1 cellular context compared by ENCODE assay signal in the genomic region with DNA sequence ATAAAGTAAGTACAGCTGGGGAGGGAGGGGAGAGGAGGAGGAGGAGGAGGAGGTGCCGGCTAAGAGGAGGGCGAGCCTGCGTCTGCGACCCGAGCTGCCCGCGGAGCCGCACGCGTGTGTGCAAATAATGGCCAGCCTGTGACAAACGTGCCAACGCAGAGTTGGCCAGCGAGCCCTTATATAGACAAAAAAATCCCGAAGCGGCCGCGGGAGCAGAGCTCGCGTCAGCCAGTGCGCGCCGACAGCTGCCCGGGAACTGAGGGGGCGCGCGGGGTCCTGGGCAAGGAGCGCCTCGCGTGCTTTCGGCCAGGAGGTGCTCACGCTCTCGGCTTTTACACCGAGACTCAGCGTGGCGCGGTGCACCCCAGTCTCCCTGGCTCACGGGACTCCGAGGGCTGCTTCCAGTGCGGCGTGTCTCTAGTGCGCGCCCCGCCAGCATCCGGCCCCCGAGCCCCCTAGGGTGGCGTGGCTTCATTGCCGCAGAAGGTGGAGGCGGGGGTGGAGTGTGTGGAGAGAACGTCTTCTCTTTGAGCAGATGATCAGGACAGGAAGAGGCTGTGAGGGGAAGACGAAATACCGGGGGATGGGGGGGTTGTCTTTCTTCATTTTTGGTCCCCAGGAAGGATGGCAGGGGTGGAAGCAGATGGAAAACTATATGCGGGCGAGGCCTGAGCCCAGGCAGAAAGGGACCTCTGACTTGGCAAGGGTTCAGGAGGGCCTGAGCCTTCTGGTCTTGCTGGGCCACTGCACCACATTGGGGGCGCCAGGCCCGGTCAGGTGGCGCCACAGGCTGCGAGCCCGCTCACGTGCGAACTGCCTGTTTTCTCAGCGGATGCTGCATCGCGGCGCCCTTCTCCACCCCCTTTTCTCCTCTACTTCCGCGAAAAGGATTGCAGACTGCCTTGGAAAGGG.
A peak's percentile ranks its signal among the peaks of the same experiment; 100 is the strongest.
TF ChIP-seq lines count a peak whose summit lies in the region.

No MANE protein-coding gene starts in this region.

TF ChIP-seq in HepG2, 621 proteins besides CTCF, POLR2A, EP300 and RAD21 (continued from another document):
- 0 out of 2 replicates have a peak, but pooled peaks have one; percentile 37 for TF ChIP-seq MXD1 (CRISPR knock-in tag; IDR thresholded peaks at IDR 0.05)
- TF ChIP-seq ZNF282 (IDR thresholded peaks at IDR 0.05; ENCODE audit: partially characterized antibody) = no peak
- TF ChIP-seq ZNF891 (CRISPR knock-in tag; IDR thresholded peaks at IDR 0.05) = 0 out of 2 replicates have a peak, but pooled peaks have one; percentile 31
- TF ChIP-seq ISL2 (CRISPR knock-in tag; IDR thresholded peaks at IDR 0.05) = no peak
- TF ChIP-seq SOX13 (IDR thresholded peaks at IDR 0.05) = no peak
- TF ChIP-seq SOX13 (CRISPR knock-in tag; conservative IDR thresholded peaks at IDR 0.05 in 1 of 2, IDR thresholded peaks at IDR 0.05 in 1 of 2) = peak in 1 of 2 experiments; percentile 24; a peak in 1 of 4 replicates
- no peak for TF ChIP-seq ZNF468 (CRISPR knock-in tag; IDR thresholded peaks at IDR 0.05)
- TF ChIP-seq, protein P1, sequence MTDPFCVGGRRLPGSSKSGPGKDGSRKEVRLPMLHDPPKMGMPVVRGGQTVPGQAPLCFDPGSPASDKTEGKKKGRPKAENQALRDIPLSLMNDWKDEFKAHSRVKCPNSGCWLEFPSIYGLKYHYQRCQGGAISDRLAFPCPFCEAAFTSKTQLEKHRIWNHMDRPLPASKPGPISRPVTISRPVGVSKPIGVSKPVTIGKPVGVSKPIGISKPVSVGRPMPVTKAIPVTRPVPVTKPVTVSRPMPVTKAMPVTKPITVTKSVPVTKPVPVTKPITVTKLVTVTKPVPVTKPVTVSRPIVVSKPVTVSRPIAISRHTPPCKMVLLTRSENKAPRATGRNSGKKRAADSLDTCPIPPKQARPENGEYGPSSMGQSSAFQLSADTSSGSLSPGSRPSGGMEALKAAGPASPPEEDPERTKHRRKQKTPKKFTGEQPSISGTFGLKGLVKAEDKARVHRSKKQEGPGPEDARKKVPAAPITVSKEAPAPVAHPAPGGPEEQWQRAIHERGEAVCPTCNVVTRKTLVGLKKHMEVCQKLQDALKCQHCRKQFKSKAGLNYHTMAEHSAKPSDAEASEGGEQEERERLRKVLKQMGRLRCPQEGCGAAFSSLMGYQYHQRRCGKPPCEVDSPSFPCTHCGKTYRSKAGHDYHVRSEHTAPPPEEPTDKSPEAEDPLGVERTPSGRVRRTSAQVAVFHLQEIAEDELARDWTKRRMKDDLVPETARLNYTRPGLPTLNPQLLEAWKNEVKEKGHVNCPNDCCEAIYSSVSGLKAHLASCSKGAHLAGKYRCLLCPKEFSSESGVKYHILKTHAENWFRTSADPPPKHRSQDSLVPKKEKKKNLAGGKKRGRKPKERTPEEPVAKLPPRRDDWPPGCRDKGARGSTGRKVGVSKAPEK (CRISPR knock-in tag; IDR thresholded peaks at IDR 0.05; ENCODE audit: borderline replicate concordance) = no peak
- no peak for TF ChIP-seq NFAT5 (CRISPR knock-in tag; IDR thresholded peaks at IDR 0.05)
- TF ChIP-seq E2F2 (CRISPR knock-in tag; IDR thresholded peaks at IDR 0.05; ENCODE audit: borderline replicate concordance) = no peak
- TF ChIP-seq USF2 (IDR thresholded peaks at IDR 0.05; ENCODE audit: low read depth, low read length) = no peak
- no peak; the same call in 1 of the 2 replicates for TF ChIP-seq USF2 (CRISPR knock-in tag; IDR thresholded peaks at IDR 0.05; ENCODE audit: borderline replicate concordance)
- no peak for TF ChIP-seq KAT2B (IDR thresholded peaks at IDR 0.05; ENCODE audit: borderline replicate concordance, low read depth, low read length)
- TF ChIP-seq ZNF530 (CRISPR knock-in tag; IDR thresholded peaks at IDR 0.05; ENCODE audit: low read depth) = no peak
- no peak for TF ChIP-seq ZNF883 (CRISPR knock-in tag; IDR thresholded peaks at IDR 0.05; ENCODE audit: not compliant biosample characterization)
- no peak for TF ChIP-seq CAMTA2 (CRISPR knock-in tag; IDR thresholded peaks at IDR 0.05; ENCODE audit: borderline replicate concordance)
- no peak for TF ChIP-seq ELF4 (CRISPR knock-in tag; IDR thresholded peaks at IDR 0.05; ENCODE audit: borderline replicate concordance)
- no peak for TF ChIP-seq ZNF780A (CRISPR knock-in tag; IDR thresholded peaks at IDR 0.05)
- TF ChIP-seq NR2C2 (CRISPR knock-in tag; IDR thresholded peaks at IDR 0.05; ENCODE audit: borderline replicate concordance) = no peak
- no peak for TF ChIP-seq HNF4G (IDR thresholded peaks at IDR 0.05; ENCODE audit: borderline replicate concordance, low read depth, low read length)
- no peak for TF ChIP-seq HNF4G (CRISPR knock-in tag; IDR thresholded peaks at IDR 0.05; ENCODE audit: borderline replicate concordance, low read depth)
- TF ChIP-seq CEBPG (CRISPR knock-in tag; IDR thresholded peaks at IDR 0.05) = no peak
- TF ChIP-seq, protein P2, sequence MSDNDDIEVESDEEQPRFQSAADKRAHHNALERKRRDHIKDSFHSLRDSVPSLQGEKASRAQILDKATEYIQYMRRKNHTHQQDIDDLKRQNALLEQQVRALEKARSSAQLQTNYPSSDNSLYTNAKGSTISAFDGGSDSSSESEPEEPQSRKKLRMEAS (IDR thresholded peaks at IDR 0.05) = 0 out of 2 replicates have a peak, but pooled peaks have one; percentile 35
- TF ChIP-seq, protein P3, sequence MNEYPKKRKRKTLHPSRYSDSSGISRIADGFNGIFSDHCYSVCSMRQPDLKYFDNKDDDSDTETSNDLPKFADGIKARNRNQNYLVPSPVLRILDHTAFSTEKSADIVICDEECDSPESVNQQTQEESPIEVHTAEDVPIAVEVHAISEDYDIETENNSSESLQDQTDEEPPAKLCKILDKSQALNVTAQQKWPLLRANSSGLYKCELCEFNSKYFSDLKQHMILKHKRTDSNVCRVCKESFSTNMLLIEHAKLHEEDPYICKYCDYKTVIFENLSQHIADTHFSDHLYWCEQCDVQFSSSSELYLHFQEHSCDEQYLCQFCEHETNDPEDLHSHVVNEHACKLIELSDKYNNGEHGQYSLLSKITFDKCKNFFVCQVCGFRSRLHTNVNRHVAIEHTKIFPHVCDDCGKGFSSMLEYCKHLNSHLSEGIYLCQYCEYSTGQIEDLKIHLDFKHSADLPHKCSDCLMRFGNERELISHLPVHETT (CRISPR knock-in tag; conservative IDR thresholded peaks at IDR 0.05) = no peak
- no peak for TF ChIP-seq NFRKB (IDR thresholded peaks at IDR 0.05)
- TF ChIP-seq GABPA (IDR thresholded peaks at IDR 0.05; ENCODE audit: low read depth, low read length) = no peak
- TF ChIP-seq GABPA (CRISPR knock-in tag; IDR thresholded peaks at IDR 0.05; ENCODE audit: low read depth) = no peak
- no peak for TF ChIP-seq CBFB (CRISPR knock-in tag; IDR thresholded peaks at IDR 0.05)
- TF ChIP-seq, protein P4, sequence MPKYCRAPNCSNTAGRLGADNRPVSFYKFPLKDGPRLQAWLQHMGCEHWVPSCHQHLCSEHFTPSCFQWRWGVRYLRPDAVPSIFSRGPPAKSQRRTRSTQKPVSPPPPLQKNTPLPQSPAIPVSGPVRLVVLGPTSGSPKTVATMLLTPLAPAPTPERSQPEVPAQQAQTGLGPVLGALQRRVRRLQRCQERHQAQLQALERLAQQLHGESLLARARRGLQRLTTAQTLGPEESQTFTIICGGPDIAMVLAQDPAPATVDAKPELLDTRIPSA (CRISPR knock-in tag; IDR thresholded peaks at IDR 0.05; ENCODE audit: borderline replicate concordance) = no peak
- no peak for TF ChIP-seq ZBTB42 (CRISPR knock-in tag; IDR thresholded peaks at IDR 0.05)
- peak; percentile 74 for TF ChIP-seq HNRNPK (IDR thresholded peaks at IDR 0.05; ENCODE audit: low read depth, low read length, poor library complexity, severe bottlenecking)
- TF ChIP-seq POLR2G (IDR thresholded peaks at IDR 0.05; ENCODE audit: low read depth, low read length) = no peak
- TF ChIP-seq, protein P5, sequence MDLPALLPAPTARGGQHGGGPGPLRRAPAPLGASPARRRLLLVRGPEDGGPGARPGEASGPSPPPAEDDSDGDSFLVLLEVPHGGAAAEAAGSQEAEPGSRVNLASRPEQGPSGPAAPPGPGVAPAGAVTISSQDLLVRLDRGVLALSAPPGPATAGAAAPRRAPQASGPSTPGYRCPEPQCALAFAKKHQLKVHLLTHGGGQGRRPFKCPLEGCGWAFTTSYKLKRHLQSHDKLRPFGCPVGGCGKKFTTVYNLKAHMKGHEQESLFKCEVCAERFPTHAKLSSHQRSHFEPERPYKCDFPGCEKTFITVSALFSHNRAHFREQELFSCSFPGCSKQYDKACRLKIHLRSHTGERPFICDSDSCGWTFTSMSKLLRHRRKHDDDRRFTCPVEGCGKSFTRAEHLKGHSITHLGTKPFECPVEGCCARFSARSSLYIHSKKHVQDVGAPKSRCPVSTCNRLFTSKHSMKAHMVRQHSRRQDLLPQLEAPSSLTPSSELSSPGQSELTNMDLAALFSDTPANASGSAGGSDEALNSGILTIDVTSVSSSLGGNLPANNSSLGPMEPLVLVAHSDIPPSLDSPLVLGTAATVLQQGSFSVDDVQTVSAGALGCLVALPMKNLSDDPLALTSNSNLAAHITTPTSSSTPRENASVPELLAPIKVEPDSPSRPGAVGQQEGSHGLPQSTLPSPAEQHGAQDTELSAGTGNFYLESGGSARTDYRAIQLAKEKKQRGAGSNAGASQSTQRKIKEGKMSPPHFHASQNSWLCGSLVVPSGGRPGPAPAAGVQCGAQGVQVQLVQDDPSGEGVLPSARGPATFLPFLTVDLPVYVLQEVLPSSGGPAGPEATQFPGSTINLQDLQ (CRISPR knock-in tag; IDR thresholded peaks at IDR 0.05) = no peak
